ENCODE assay signal across 11 cellular contexts in the genomic region with DNA sequence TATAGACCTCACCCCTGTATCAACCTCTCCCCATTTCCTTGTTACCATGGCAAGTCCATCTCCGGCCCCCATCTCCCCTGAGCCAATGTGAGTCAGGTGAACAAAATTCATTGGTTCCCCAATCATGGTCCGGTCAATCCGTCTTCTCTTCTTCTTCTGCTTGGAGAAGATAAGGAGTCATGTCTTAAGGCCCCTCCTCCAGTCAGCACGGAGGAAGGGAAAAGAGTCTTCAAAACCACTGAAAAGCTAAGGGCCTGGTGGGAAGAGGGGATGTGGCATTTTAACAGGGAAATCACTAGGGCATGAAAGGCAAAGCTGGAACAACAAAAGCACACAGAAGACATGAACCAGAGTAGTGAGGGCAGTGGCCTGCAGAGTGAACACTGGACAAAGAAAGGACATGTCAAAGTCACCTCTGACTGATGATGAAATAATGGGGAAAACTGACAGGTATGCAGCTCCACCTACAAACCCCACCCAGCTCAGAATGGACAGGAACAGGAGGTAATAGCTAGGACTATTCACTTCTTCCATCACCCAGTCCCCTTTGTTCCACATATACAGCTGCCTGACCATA. TPM values are rescaled to one million over a fixed set of nuclear protein-coding genes. Genes with fewer than 3 reads are reported as not detected.
A peak's percentile ranks its signal among the peaks of the same experiment; 100 is the strongest.
DNase-seq lines count a peak whose midpoint lies in the region; ATAC-seq and TF ChIP-seq lines count a peak whose summit lies in the region.
"Had no signal": no experiment of that assay in that cellular context is flagged by ENCODE, and none has a peak within 500 bp of the region (broad histone marks: within the 10 kb centered on the region; RNA-seq: fewer than 3 reads in every experiment).

No MANE protein-coding gene starts in this region.

- no peaks in the 10 kb centered on the region for H3K27me3 ChIP-seq in CD4-positive, alpha-beta memory T cell (ENCODE audit: insufficient read depth, low read length)
- H3K27me3 ChIP-seq in parathyroid adenoma (ENCODE audit: control insufficient read depth, insufficient read depth, low read length): no peaks in the 10 kb centered on the region

- H3K4me2 ChIP-seq in parathyroid adenoma (ENCODE audit: low read length): peak overlapping the region; percentile 8

- H3K27me3 Mint-ChIP-seq in CD4-positive, alpha-beta memory T cell: peaks cover 0 to 1% of the 10 kb centered on the region in 2 donors

- peaks cover 20% of the 10 kb centered on the region for H3K79me2 ChIP-seq in parathyroid adenoma

- no peak overlapping the region for H2AFZ ChIP-seq in parathyroid adenoma

- POLR2A ChIA-PET in CD4-positive, alpha-beta memory T cell (lab: Charles Lee; ENCODE audit: partially characterized antibody): interaction anchor here (1.1 to 16.6 kb wide), 13 partner anchors 8 to 850 kb away, joined by 3 to 325 read pairs (median 6); a partner anchor contains a TSS
- POLR2A ChIA-PET in RWPE1 (lab: Yijun Ruan, JAX; ENCODE audit: low non-redundant PET): no interaction called here

- no peak for DNase-seq in CD4-positive, alpha-beta memory T cell
- DNase-seq in RWPE1 (ENCODE audit: low spot score): no peak
- DNase-seq in epithelial cell of prostate (ENCODE audit: low read depth, low spot score): no peak
- DNase-seq in NCI-H2029 treated with DMSO at 0.1 percent for 48 hours (lab: John Stamatoyannopoulos, UW): no peak
- DNase-seq: activated CD4-positive, alpha-beta T cell treated with anti-CD3 and anti-CD28 coated beads for 4 hours; DMS79 treated with DMSO at 0.1 percent for 48 hours had no signal

- ATAC-seq in HG02763 (IDR thresholded peaks at IDR 0.05; ENCODE audit: unreplicated experiment) (no peak), GM19351 (IDR thresholded peaks at IDR 0.05; ENCODE audit: unreplicated experiment) (no peak), GM21515 (IDR thresholded peaks at IDR 0.05; ENCODE audit: unreplicated experiment) (no peak)

- H3K4me1 ChIP-seq in CD4-positive, alpha-beta memory T cell (ENCODE audit: insufficient read depth, low read length): peaks cover 67% of the 10 kb centered on the region
- peaks cover 20% of the 10 kb centered on the region for H3K4me1 ChIP-seq in parathyroid adenoma

- no peak for TF ChIP-seq CTCF in RWPE1 (conservative IDR thresholded peaks at IDR 0.05; ENCODE audit: low read depth)
- TF ChIP-seq CTCF in parathyroid adenoma (IDR thresholded peaks at IDR 0.05): no peak

- peak overlapping the region; percentile 98 to 100 (median 99) for H3K27ac Mint-ChIP-seq in CD4-positive, alpha-beta memory T cell

- CTCF ChIA-PET in CD4-positive, alpha-beta memory T cell (lab: Charles Lee; ENCODE audit: partially characterized antibody): interaction anchor here (0.9 to 9.0 kb wide), 9 partner anchors 8 to 101 kb away, joined by 3 to 92 read pairs (median 5); a partner anchor contains a TSS
- CTCF ChIA-PET in RWPE1 (lab: Yijun Ruan, JAX): interaction anchor here (0.5 to 1.3 kb wide), 3 partner anchors 16 to 1270 kb away, joined by 3 to 11 read pairs (median 5); a partner anchor contains a TSS

- intact Hi-C loops in CD4-positive, alpha-beta memory T cell (cut with micrococcal nuclease): loop anchor here (5.0 kb wide), 1 partner anchor 493 kb away; no protein-coding TSS in a partner anchor

- no peak overlapping the region for H3K9ac ChIP-seq in parathyroid adenoma

- peaks cover 71 to 88% of the 10 kb centered on the region in 2 donors for H3K36me3 Mint-ChIP-seq in CD4-positive, alpha-beta memory T cell

- H3K4me1 Mint-ChIP-seq in CD4-positive, alpha-beta memory T cell: peaks cover 35 to 96% (median 55%) of the 10 kb centered on the region in 4 donors

- H3K4me3 Mint-ChIP-seq in CD4-positive, alpha-beta memory T cell: peak overlapping the region; percentile 96 to 100 (median 100)

- H3K27ac ChIP-seq in CD4-positive, alpha-beta memory T cell (ENCODE audit: low read depth, low read length): peak overlapping the region; percentile 90
- H3K27ac ChIP-seq in RWPE1 (peak overlapping the region; percentile 56), epithelial cell of prostate (peak overlapping the region; percentile 97), parathyroid adenoma (peak overlapping the region; percentile 98)

- peaks cover 46% of the 10 kb centered on the region for H3K36me3 ChIP-seq in CD4-positive, alpha-beta memory T cell (ENCODE audit: insufficient read depth, low read length)
- no peaks in the 10 kb centered on the region for H3K36me3 ChIP-seq in parathyroid adenoma (ENCODE audit: control insufficient read depth, insufficient read depth, low read length)

- H3K9me3 ChIP-seq in CD4-positive, alpha-beta memory T cell (ENCODE audit: control insufficient read depth in 1 of 2, low read length in 2 of 2): no peaks in the 10 kb centered on the region
- H3K9me3 ChIP-seq in parathyroid adenoma (ENCODE audit: control insufficient read depth, low read length): no peaks in the 10 kb centered on the region

- H3K4me3 ChIP-seq in CD4-positive, alpha-beta memory T cell (ENCODE audit: low read length in 2 of 2): peak overlapping the region; percentile 87 to 93
- H3K4me3 ChIP-seq in parathyroid adenoma (ENCODE audit: low read depth, low read length): no peak overlapping the region

- peaks cover 0 to 7% (median 0%) of the 10 kb centered on the region in 8 donors for H3K9me3 Mint-ChIP-seq in CD4-positive, alpha-beta memory T cell
- H3K9me3 Mint-ChIP-seq: brain had no signal

RNA-seq across cellular contexts. Expression of a gene that starts 4.4 kb away (rescaled TPM):
- 100 to 1,000 TPM; 478 to 483 TPM for total RNA-seq in CD4-positive, alpha-beta memory T cell
- 100 to 1,000 TPM in 1 of 2 donors, 10 to 100 TPM in 1; 66.2 to 100 TPM for polyA plus RNA-seq in CD4-positive, alpha-beta memory T cell

RNA-seq across cellular contexts. Expression of a gene that starts 5.1 kb away (rescaled TPM):
- 1 to 10 TPM; 4.5 to 4.9 TPM for total RNA-seq in CD4-positive, alpha-beta memory T cell
- polyA plus RNA-seq in CD4-positive, alpha-beta memory T cell: 1 to 10 TPM; 3.6 to 3.9 TPM

RNA-seq across cellular contexts. Expression of a gene that starts 7.5 kb away (rescaled TPM):
- 1 to 10 TPM; 2.4 to 3.5 TPM for total RNA-seq in CD4-positive, alpha-beta memory T cell
- 1 to 10 TPM; 1.4 to 3.6 TPM for polyA plus RNA-seq in CD4-positive, alpha-beta memory T cell

RNA-seq across cellular contexts. Expression of a gene that starts 15.5 kb away (rescaled TPM):
- 10 to 100 TPM; 36.8 to 42.8 TPM for total RNA-seq in CD4-positive, alpha-beta memory T cell
- 10 to 100 TPM in 1 of 2 donors, 1 to 10 TPM in 1; 4.9 to 14.2 TPM for polyA plus RNA-seq in CD4-positive, alpha-beta memory T cell

RNA-seq across cellular contexts. Expression of a gene that starts 18.7 kb away (rescaled TPM):
- total RNA-seq in CD4-positive, alpha-beta memory T cell: 1 to 10 TPM; 4.6 to 8.3 TPM
- not detected for polyA plus RNA-seq in CD4-positive, alpha-beta memory T cell
